Comparison of ENCODE assay signal across 14 cellular contexts in the genomic region with DNA sequence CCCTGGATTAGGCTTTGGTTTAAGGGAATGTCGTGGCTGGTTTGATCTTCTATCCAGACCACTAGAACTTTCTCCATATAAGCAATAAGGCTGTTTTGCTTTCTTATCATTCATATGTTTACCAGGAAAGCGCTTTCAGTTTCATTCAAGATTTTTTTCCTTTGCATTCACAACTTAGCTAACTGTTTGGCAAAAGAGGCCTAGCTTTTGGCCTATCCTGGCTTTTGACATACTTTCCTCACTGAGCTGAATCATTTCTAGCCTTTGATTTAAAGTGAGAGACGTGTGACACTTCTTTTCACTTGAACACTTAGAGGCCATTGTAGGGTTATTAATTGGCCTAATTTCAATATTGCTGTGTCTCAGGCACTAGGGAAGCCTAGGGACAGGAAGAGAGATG. TPM values are rescaled to one million over a fixed set of nuclear protein-coding genes. Genes with fewer than 3 reads are reported as not detected.
DNase-seq lines count a peak whose midpoint lies in the region; ATAC-seq and TF ChIP-seq lines count a peak whose summit lies in the region.
"Had no signal": no experiment of that assay in that cellular context is flagged by ENCODE, and none has a peak within 500 bp of the region (broad histone marks: within the 10 kb centered on the region; RNA-seq: fewer than 3 reads in every experiment).

No MANE protein-coding gene starts in this region.

- H3K4me1 Mint-ChIP-seq in activated T-cell treated with anti-CD3 and anti-CD28 coated beads, Interleukin-2, amount 50 U/mL, for 24 hours (ENCODE audit: low read depth): peaks cover 33% of the 10 kb centered on the region

- H3K27ac Mint-ChIP-seq in activated T-cell treated with anti-CD3 and anti-CD28 coated beads, Interleukin-2, amount 50 U/mL, for 24 hours: peak overlapping the region; percentile 88

- H3K27me3 Mint-ChIP-seq in activated T-cell treated with anti-CD3 and anti-CD28 coated beads, Interleukin-2, amount 50 U/mL, for 24 hours: no peaks in the 10 kb centered on the region

- WGBS in tibial nerve, 2 donors: 56 to 58% methylated on average over 3 of the region's 3 CpGs

- peaks cover 29% of the 10 kb centered on the region for H3K4me1 ChIP-seq in lower lobe of right lung
- H3K4me1 ChIP-seq in tibial nerve: peaks cover 0 to 14% (median 7%) of the 10 kb centered on the region in 4 donors

- TF ChIP-seq EP300 in tibial nerve (IDR thresholded peaks at IDR 0.05): no peak

- no peaks in the 10 kb centered on the region for H3K36me3 ChIP-seq in lower lobe of right lung
- H3K36me3 ChIP-seq in tibial nerve: no peaks in the 10 kb centered on the region

- no peaks in the 10 kb centered on the region for H3K9me3 ChIP-seq in lower lobe of right lung
- no peaks in the 10 kb centered on the region for H3K9me3 ChIP-seq in tibial nerve

- H3K4me3 Mint-ChIP-seq in activated T-cell treated with anti-CD3 and anti-CD28 coated beads, Interleukin-2, amount 50 U/mL, for 24 hours: peak overlapping the region; percentile 71

- DNase-seq in activated T-cell treated with anti-CD3 and anti-CD28 coated beads, Interleukin-2, amount 50 U/mL, for 24 hours: no peak
- no peak for DNase-seq in activated T-cell treated with anti-CD3 and anti-CD28 coated beads, Interleukin-2, amount 50 U/mL, for 1 hour
- no peak for DNase-seq in caudate nucleus (lab: John Stamatoyannopoulos, UW)
- DNase-seq in lower lobe of right lung: no peak
- no peak for DNase-seq in tibial nerve (ENCODE audit: low spot score in 2 of 2)
- DNase-seq in DMS153 (lab: John Stamatoyannopoulos, UW): no peak
- DNase-seq: ACHN; activated naive CD4-positive, alpha-beta T cell treated with anti-CD3 and anti-CD28 coated beads, Interleukin-2, amount 50 U/mL, for 16 hours; DMS 273 treated with DMSO at 0.1 percent for 48 hours; foreskin fibroblast; NCI-H1092; right cardiac atrium had no signal

- no peaks in the 10 kb centered on the region for H3K9me3 Mint-ChIP-seq in activated T-cell treated with anti-CD3 and anti-CD28 coated beads, Interleukin-2, amount 50 U/mL, for 24 hours

- intact Hi-C loops in lower lobe of right lung (cut with DNase I): no loop called here

- no peaks in the 10 kb centered on the region for H3K27me3 ChIP-seq in lower lobe of right lung (ENCODE audit: low read depth)
- H3K27me3 ChIP-seq in tibial nerve: no peaks in the 10 kb centered on the region

- no peak overlapping the region for H3K4me3 ChIP-seq in lower lobe of right lung
- no peak overlapping the region for H3K4me3 ChIP-seq in tibial nerve

- peak overlapping the region; percentile 22 for H3K27ac ChIP-seq in caudate nucleus (ENCODE audit: low read depth, low read length)
- peak overlapping the region; percentile 76 for H3K27ac ChIP-seq in lower lobe of right lung
- H3K27ac ChIP-seq in tibial nerve: peak overlapping the region in 3 of 4 donors; percentile 69 to 88 (median 79)

- ATAC-seq in lower lobe of right lung (no peak), HG02798 (IDR thresholded peaks at IDR 0.05; ENCODE audit: poor library complexity, unreplicated experiment) (no peak), HG03135 (IDR thresholded peaks at IDR 0.05; ENCODE audit: unreplicated experiment) (no peak)
- ATAC-seq: right cardiac atrium had no signal

- H3K36me3 Mint-ChIP-seq in activated T-cell treated with anti-CD3 and anti-CD28 coated beads, Interleukin-2, amount 50 U/mL, for 24 hours (ENCODE audit: low read depth): peaks cover 15% of the 10 kb centered on the region

- TF ChIP-seq POLR2A in tibial nerve (IDR thresholded peaks at IDR 0.05): no peak

- no peak for TF ChIP-seq CTCF in lower lobe of right lung (IDR thresholded peaks at IDR 0.05)
- no peak for TF ChIP-seq CTCF in tibial nerve (IDR thresholded peaks at IDR 0.05)

RNA-seq across cellular contexts. Expression of a gene that starts 1.7 kb away (rescaled TPM):
- 10.6 TPM for total RNA-seq in lower lobe of right lung
- 10 to 100 TPM in 3 of 4 donors, 1 to 10 TPM in 1; 6.9 to 23.5 (median 16.1) TPM for total RNA-seq in tibial nerve

Comparison
In these comparisons a context has a peak if more than half of its experiments do, and no peak if none do; other contexts are left out.
1. H3K27ac ChIP-seq: peak in every context shown above with its lines; median percentile 79 in tibial nerve; 76 in lower lobe of right lung; 22 in caudate nucleus.